ENCODE assay signal across 14 cellular contexts in the genomic region with DNA sequence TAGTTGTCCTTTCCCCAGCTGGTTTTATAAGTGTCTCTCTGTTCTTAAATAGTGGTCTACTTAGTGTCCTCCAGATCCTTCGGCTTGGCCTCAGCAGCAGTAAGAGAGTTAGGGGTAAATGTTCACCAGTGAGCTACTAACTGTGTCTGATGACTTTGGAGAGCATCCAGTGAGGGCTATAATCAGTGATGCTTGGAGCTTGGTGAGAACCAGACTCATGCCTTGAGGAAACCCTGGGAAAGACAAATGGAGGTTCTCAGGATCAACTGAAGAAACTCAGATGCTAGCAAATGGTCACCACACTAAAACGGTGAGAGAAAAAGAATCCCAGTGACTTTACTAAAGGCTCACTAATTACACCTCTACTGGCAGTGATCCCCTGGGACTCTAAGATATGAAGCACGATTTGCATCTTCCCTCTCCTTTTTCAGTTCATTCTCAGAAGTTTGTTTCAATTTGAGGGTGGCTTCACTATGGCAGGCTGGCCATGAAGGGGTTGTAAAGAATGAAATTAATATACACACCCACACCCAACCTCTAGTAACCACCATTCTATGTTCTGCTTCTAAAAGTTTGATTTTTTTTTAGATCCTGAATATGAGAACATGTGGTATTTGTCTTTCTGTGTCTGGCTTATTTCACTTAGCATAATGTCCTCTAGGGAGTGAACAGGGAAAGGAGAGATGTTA.
DNase-seq lines count a peak whose midpoint lies in the region; ATAC-seq, FAIRE-seq and TF ChIP-seq lines count a peak whose summit lies in the region.
"Had no signal": no experiment of that assay in that cellular context is flagged by ENCODE, and none has a peak within 500 bp of the region (broad histone marks: within the 10 kb centered on the region; RNA-seq: fewer than 3 reads in every experiment).

No MANE protein-coding gene starts in this region.

- H3K9me3 ChIP-seq in adrenal gland (replicated peaks in 1 of 3) (no peaks in the 10 kb centered on the region), left lung (no peaks in the 10 kb centered on the region)
- H3K9me3 ChIP-seq: SK-N-SH, vagina had no signal

- H3K4me3 ChIP-seq in GM12865 (ENCODE audit: low read depth, low read length) (no peak overlapping the region), adrenal gland (no peak overlapping the region), foreskin fibroblast (ENCODE audit: low read depth in 1 of 2, low read length in 2 of 2) (no peak overlapping the region), left lung (no peak overlapping the region)
- H3K4me3 ChIP-seq: vagina had no signal

- DNase-seq in GM12865 (ENCODE audit: low read depth): peak; percentile 91
- DNase-seq in GM19239 (ENCODE audit: insufficient read length, low spot score): peak; percentile 12
- DNase-seq in adrenal gland: no peak
- DNase-seq in DMS79 (lab: John Stamatoyannopoulos, UW): no peak
- DNase-seq in foreskin fibroblast: no peak
- no peak for DNase-seq in left lung
- DNase-seq: H7; naive thymus-derived CD8-positive, alpha-beta T cell; NCI-H446; SK-N-SH had no signal

- no peak for TF ChIP-seq CTCF in GM12865 (IDR thresholded peaks at IDR 0.05; ENCODE audit: insufficient read depth, low read depth, low read length, missing control alignments)
- no peak for TF ChIP-seq CTCF in adrenal gland (IDR thresholded peaks at IDR 0.05)
- no peak for TF ChIP-seq CTCF in foreskin fibroblast (IDR thresholded peaks at IDR 0.05; ENCODE audit: low read depth, low read length)
- TF ChIP-seq CTCF in left lung (IDR thresholded peaks at IDR 0.05): no peak

- intact Hi-C loops in adrenal gland (cut with DNase I) (no loop called here), left lung (cut with DNase I) (no loop called here)

- H3K27ac ChIP-seq in adrenal gland (no peak overlapping the region), left lung (no peak overlapping the region)
- H3K27ac ChIP-seq: vagina had no signal

- H3K4me1 ChIP-seq in adrenal gland (replicated peaks in 1 of 2) (no peaks in the 10 kb centered on the region), left lung (no peaks in the 10 kb centered on the region)
- H3K4me1 ChIP-seq: vagina had no signal

- TF ChIP-seq POLR2A in adrenal gland (IDR thresholded peaks at IDR 0.05): no peak

- 49 to 60% (median 55%) methylated on average over 3 of the region's 3 CpGs for WGBS in adrenal gland, 4 donors

- ATAC-seq in HG02588 (IDR thresholded peaks at IDR 0.05; ENCODE audit: unreplicated experiment): peak; percentile 91
- ATAC-seq in HG03196 (IDR thresholded peaks at IDR 0.05; ENCODE audit: unreplicated experiment): peak; percentile 83
- no peak for ATAC-seq in left lung
- ATAC-seq: naive thymus-derived CD8-positive, alpha-beta T cell had no signal

- H3K27me3 ChIP-seq in adrenal gland (no peaks in the 10 kb centered on the region), left lung (no peaks in the 10 kb centered on the region)
- H3K27me3 ChIP-seq: vagina had no signal

- no peaks in the 10 kb centered on the region for H3K36me3 ChIP-seq in adrenal gland (replicated peaks in 1 of 2)
- H3K36me3 ChIP-seq in left lung: no peaks in the 10 kb centered on the region
- H3K36me3 ChIP-seq: vagina had no signal

- peak; percentile 84 for FAIRE-seq in GM19239 (lab: Jason Lieb, UNC)
- FAIRE-seq: keratinocyte had no signal

Comparison
In these comparisons a context has a peak if more than half of its experiments do, and no peak if none do; other contexts are left out.
1. DNase-seq: peak in GM12865 (single experiment) and GM19239 (single experiment); none in adrenal gland (0 of 7), DMS79 (single experiment), foreskin fibroblast (0 of 2) and left lung (0 of 2).